Comparison of ENCODE assay signal across 21 cellular contexts in the genomic region with DNA sequence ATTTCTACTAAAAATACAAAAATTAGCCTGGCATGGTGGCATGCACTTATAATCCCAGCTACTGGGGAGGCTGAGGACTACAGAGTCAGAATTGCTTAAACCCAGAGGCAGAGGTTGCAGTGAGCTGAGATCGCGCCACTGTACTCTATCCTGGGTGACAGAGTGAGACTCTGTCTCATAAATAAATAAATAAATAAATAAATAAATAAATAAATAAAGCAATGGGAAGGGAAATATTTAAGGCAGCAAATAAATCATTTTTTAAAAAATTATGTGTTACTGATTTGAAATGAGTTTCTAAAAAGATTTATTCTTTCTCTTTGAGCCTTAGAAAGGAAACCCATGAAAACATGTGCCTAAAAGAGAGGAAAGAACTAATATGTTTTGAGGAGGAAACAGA.
"Had no signal": no experiment of that assay in that cellular context is flagged by ENCODE, and none has a peak within 500 bp of the region (broad histone marks: within the 10 kb centered on the region; RNA-seq: fewer than 3 reads in every experiment).

No MANE protein-coding gene starts in this region.

- H3K9me3 ChIP-seq: SJSA1 had no signal

- H3K4me1 ChIP-seq: SJSA1 had no signal

- H3K27me3 ChIP-seq: SJSA1 had no signal

- H3K4me3 ChIP-seq: SJSA1, SK-N-MC had no signal

- H3K36me3 ChIP-seq: SJSA1 had no signal

- H3K27ac ChIP-seq: HL-60, KMS-11, SJSA1, SK-N-MC had no signal

- DNase-seq: Kasumi-1, MM.1S, NCI-H1092 treated with DMSO at 0.1 percent for 48 hours, NCI-H1436, NCI-H187, NCI-H2029, NCI-H2081 treated with DMSO at 0.1 percent for 48 hours, NCI-H2171, NCI-H226, NCI-H446, NCI-H510A, NCI-H524 treated with DMSO at 0.1 percent for 48 hours, NCI-H69, NCI-H774, Right ventricle myocardium superior, RPMI8226, SIG-M5 had no signal
